ENCODE assay signal across 1 cellular context in the genomic region with DNA sequence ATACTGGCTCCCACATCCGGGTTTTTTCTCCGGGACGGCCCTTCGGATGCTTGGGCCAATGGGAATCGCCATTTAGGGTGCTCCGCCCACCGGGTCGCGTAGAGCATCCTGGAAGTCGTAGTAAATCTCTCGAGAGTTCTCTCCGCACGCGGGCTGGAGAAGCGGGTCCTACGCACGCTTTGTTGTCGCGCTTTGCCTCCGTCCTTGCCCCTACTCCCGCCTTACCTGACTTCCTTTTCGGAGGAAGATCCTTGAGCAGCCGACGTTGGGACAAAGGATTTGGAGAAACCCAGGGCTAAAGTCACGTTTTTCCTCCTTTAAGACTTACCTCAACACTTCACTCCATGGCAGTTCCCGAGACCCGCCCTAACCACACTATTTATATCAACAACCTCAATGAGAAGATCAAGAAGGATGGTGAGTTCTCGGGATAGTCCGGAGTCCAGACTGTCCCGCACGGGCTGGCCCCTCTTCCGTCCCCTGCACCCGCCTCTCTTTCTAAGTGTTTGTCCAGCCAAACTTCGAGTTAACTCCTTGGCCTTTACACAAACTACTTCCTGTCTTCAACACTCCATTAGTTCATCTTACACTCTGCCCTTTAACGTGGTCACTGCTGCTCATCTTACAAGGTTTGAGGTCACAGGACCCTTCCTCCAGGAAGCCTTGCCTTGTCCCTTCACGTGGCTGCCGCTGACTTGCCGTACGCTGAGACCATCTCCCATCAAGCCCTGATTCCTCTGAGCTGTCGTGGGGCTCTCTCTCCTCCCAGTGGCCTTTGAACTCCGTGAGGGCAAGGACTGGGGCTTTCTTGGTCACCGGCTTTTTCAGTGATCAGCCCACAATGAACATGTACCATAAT.
A peak's percentile ranks its signal among the peaks of the same experiment; 100 is the strongest.
TF ChIP-seq lines count a peak whose summit lies in the region.

A gene (plus strand): TSS at position 139 of the 859 bp plus-strand sequence. CDS start 206 bp downstream, at position 345.

TF ChIP-seq in SK-N-SH, 30 proteins besides CTCF, POLR2A, EP300 and RAD21 (continued from another document):
- TF ChIP-seq EZH2phosphoT487 (IDR thresholded peaks at IDR 0.05; ENCODE audit: borderline replicate concordance, low read depth), result no peak
- no peak; the same call in 1 of the 2 replicates for TF ChIP-seq SIN3A (IDR thresholded peaks at IDR 0.05; ENCODE audit: borderline replicate concordance, low read depth, low read length)
- TF ChIP-seq, protein P1, sequence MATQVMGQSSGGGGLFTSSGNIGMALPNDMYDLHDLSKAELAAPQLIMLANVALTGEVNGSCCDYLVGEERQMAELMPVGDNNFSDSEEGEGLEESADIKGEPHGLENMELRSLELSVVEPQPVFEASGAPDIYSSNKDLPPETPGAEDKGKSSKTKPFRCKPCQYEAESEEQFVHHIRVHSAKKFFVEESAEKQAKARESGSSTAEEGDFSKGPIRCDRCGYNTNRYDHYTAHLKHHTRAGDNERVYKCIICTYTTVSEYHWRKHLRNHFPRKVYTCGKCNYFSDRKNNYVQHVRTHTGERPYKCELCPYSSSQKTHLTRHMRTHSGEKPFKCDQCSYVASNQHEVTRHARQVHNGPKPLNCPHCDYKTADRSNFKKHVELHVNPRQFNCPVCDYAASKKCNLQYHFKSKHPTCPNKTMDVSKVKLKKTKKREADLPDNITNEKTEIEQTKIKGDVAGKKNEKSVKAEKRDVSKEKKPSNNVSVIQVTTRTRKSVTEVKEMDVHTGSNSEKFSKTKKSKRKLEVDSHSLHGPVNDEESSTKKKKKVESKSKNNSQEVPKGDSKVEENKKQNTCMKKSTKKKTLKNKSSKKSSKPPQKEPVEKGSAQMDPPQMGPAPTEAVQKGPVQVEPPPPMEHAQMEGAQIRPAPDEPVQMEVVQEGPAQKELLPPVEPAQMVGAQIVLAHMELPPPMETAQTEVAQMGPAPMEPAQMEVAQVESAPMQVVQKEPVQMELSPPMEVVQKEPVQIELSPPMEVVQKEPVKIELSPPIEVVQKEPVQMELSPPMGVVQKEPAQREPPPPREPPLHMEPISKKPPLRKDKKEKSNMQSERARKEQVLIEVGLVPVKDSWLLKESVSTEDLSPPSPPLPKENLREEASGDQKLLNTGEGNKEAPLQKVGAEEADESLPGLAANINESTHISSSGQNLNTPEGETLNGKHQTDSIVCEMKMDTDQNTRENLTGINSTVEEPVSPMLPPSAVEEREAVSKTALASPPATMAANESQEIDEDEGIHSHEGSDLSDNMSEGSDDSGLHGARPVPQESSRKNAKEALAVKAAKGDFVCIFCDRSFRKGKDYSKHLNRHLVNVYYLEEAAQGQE (IDR thresholded peaks at IDR 0.05; ENCODE audit: low read depth, low read length), result no peak
- TF ChIP-seq RXRA (IDR thresholded peaks at IDR 0.05; ENCODE audit: borderline replicate concordance, low read depth), result no peak
- TF ChIP-seq TCF12 (IDR thresholded peaks at IDR 0.05), result no peak
- 0 out of 2 replicates have a peak, but pooled peaks have one; percentile 16 for TF ChIP-seq RFX5 (IDR thresholded peaks at IDR 0.05; ENCODE audit: low read length)
- TF ChIP-seq, protein P2, sequence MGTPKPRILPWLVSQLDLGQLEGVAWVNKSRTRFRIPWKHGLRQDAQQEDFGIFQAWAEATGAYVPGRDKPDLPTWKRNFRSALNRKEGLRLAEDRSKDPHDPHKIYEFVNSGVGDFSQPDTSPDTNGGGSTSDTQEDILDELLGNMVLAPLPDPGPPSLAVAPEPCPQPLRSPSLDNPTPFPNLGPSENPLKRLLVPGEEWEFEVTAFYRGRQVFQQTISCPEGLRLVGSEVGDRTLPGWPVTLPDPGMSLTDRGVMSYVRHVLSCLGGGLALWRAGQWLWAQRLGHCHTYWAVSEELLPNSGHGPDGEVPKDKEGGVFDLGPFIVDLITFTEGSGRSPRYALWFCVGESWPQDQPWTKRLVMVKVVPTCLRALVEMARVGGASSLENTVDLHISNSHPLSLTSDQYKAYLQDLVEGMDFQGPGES (IDR thresholded peaks at IDR 0.05; ENCODE audit: low read depth, low read length), result no peak
- TF ChIP-seq, protein P3, sequence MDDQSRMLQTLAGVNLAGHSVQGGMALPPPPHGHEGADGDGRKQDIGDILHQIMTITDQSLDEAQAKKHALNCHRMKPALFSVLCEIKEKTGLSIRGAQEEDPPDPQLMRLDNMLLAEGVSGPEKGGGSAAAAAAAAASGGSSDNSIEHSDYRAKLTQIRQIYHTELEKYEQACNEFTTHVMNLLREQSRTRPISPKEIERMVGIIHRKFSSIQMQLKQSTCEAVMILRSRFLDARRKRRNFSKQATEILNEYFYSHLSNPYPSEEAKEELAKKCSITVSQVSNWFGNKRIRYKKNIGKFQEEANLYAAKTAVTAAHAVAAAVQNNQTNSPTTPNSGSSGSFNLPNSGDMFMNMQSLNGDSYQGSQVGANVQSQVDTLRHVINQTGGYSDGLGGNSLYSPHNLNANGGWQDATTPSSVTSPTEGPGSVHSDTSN (IDR thresholded peaks at IDR 0.05), result no peak
- TF ChIP-seq NFIC (IDR thresholded peaks at IDR 0.05; ENCODE audit: borderline replicate concordance), result no peak
- no peak for TF ChIP-seq GABPA (IDR thresholded peaks at IDR 0.05; ENCODE audit: low read depth)
- TF ChIP-seq GATA2 (CRISPR knock-in tag; IDR thresholded peaks at IDR 0.05), result no peak
- TF ChIP-seq FOXJ3 (CRISPR knock-in tag; IDR thresholded peaks at IDR 0.05), result no peak
- TF ChIP-seq NRF1 (IDR thresholded peaks at IDR 0.05; ENCODE audit: low read depth, low read length), result 0 out of 2 replicates have a peak, but pooled peaks have one; percentile 5
- TF ChIP-seq YY1 (IDR thresholded peaks at IDR 0.05; ENCODE audit: low read depth), result no peak
